ENCODE assay signal across 16 cellular contexts in the genomic region with DNA sequence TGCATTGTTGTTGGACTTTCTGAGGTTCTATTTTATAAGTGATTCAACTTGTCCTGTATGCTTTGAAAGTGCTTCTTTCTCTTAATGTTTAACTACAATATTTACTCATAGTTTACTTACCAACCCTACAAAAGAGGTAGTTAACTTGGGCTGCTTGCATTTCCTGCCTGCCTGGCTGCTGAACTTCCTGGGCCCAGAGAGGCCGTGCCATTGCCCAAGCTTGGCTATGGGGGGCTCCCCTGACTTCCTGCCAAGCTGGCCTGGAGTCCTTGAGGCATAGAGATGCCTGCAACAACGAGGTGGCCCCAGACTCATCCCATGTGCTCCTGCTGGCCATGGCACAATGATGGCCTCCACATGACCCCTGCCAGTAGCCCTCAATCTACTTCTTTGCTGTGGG.
DNase-seq lines count a peak whose midpoint lies in the region; ATAC-seq, FAIRE-seq and TF ChIP-seq lines count a peak whose summit lies in the region.
"Had no signal": no experiment of that assay in that cellular context is flagged by ENCODE, and none has a peak within 500 bp of the region (broad histone marks: within the 10 kb centered on the region; RNA-seq: fewer than 3 reads in every experiment).

No MANE protein-coding gene starts in this region.

- H3K27me3 ChIP-seq in HepG2 (ENCODE audit: control insufficient read depth in 1 of 2, insufficient read depth in 2 of 2, low read length in 2 of 2): no peaks in the 10 kb centered on the region
- H3K27me3 ChIP-seq in CD8-positive, alpha-beta memory T cell (ENCODE audit: insufficient read depth, low read length, poor library complexity, severe bottlenecking): no peaks in the 10 kb centered on the region

- intact Hi-C loops in HepG2 (cut with micrococcal nuclease; ENCODE audit: unreplicated experiment): no loop called here

- H2AFZ ChIP-seq in HepG2 (ENCODE audit: low read length): no peak overlapping the region

- in situ Hi-C loops in HepG2 (cut with HindIII; ENCODE audit: extremely low pct_ligation_motif_present, low pct_unique_long_range_greater_than_20kb): no loop called here

- TF ChIP-seq POLR2A in HepG2 (IDR thresholded peaks at IDR 0.05; ENCODE audit: insufficient read depth in 1 of 2, low read depth in 2 of 2, low read length in 2 of 2): no peak

- no peak overlapping the region for H3K27ac Mint-ChIP-seq in CD8-positive, alpha-beta memory T cell
- H3K27ac Mint-ChIP-seq: naive thymus-derived CD8-positive, alpha-beta T cell had no signal

- H3K9ac ChIP-seq in HepG2 (ENCODE audit: insufficient read depth, low read depth, low read length): no peak overlapping the region

- no peak overlapping the region for H3K27ac ChIP-seq in HepG2 (ENCODE audit: extremely low read length, insufficient read depth, low read length)
- H3K27ac ChIP-seq in CD8-positive, alpha-beta memory T cell (ENCODE audit: low read depth, low read length): no peak overlapping the region
- H3K27ac ChIP-seq: gastroesophageal sphincter had no signal

- H3K36me3 Mint-ChIP-seq in CD8-positive, alpha-beta memory T cell: no peaks in the 10 kb centered on the region

- peaks cover 0 to 3% (median 2%) of the 10 kb centered on the region in 5 donors for H3K9me3 Mint-ChIP-seq in CD8-positive, alpha-beta memory T cell

- DNase-seq in HepG2 (ENCODE audit: low spot score) (peak; percentile 15), RKO (ENCODE audit: low spot score) (no peak), NCI-H226 (no peak)
- no peak for DNase-seq in CD8-positive, alpha-beta memory T cell
- no peak for DNase-seq in activated CD4-positive, alpha-beta T cell treated with anti-CD3 and anti-CD28 coated beads, Interleukin-2, amount 50 U/mL, for 1 hour
- DNase-seq: activated T-cell treated with anti-CD3 and anti-CD28 coated beads for 4 hours; effector memory CD4-positive, alpha-beta T cell; naive thymus-derived CD8-positive, alpha-beta T cell; NCI-H1092; NCI-H510A; substantia nigra had no signal

- BruUV-seq in HepG2 (replicated peaks; lab: Mats Ljungman, UMichigan): no TSS peak

- no peaks in the 10 kb centered on the region for H3K4me1 Mint-ChIP-seq in CD8-positive, alpha-beta memory T cell
- H3K4me1 Mint-ChIP-seq: naive thymus-derived CD8-positive, alpha-beta T cell had no signal

- no peaks in the 10 kb centered on the region for H4K20me1 ChIP-seq in HepG2 (ENCODE audit: insufficient read depth, low read length)

- TF ChIP-seq EP300 in HepG2 (IDR thresholded peaks at IDR 0.05; ENCODE audit: low read depth in 2 of 2, low read length in 2 of 2): no peak
- TF ChIP-seq EP300 in HepG2 (CRISPR knock-in tag; IDR thresholded peaks at IDR 0.05; ENCODE audit: borderline replicate concordance): no peak

- no peaks in the 10 kb centered on the region for H3K36me3 ChIP-seq in HepG2 (replicated peaks in 1 of 2; ENCODE audit: control insufficient read depth in 1 of 2, insufficient read depth in 2 of 2, low read length in 2 of 2)
- H3K36me3 ChIP-seq in CD8-positive, alpha-beta memory T cell (ENCODE audit: insufficient read depth, low read length): no peaks in the 10 kb centered on the region
- H3K36me3 ChIP-seq: gastroesophageal sphincter had no signal

- TF ChIP-seq RAD21 in HepG2 (CRISPR knock-in tag; IDR thresholded peaks at IDR 0.05): no peak

- ATAC-seq in GM19023 (IDR thresholded peaks at IDR 0.05; ENCODE audit: unreplicated experiment): peak; percentile 86
- ATAC-seq in GM21723 (IDR thresholded peaks at IDR 0.05; ENCODE audit: unreplicated experiment): peak; percentile 82
- ATAC-seq in HG03175 (IDR thresholded peaks at IDR 0.05; ENCODE audit: unreplicated experiment): peak; percentile 96
- peak; percentile 87 for ATAC-seq in HepG2
- ATAC-seq: gastroesophageal sphincter; naive thymus-derived CD8-positive, alpha-beta T cell; sciatic nerve had no signal

- POLR2A ChIA-PET in HepG2 (lab: Yijun Ruan, JAX): no interaction called here
- POLR2A ChIA-PET in CD8-positive, alpha-beta memory T cell (lab: Charles Lee): no interaction called here

- peak; percentile 19; the same call in 1 of the 2 replicates for TF ChIP-seq CTCF in HepG2 (CRISPR knock-in tag; IDR thresholded peaks at IDR 0.05)

- H3K4me3 Mint-ChIP-seq in CD8-positive, alpha-beta memory T cell: no peak overlapping the region
- H3K4me3 Mint-ChIP-seq: naive thymus-derived CD8-positive, alpha-beta T cell had no signal

- H3K27me3 Mint-ChIP-seq in CD8-positive, alpha-beta memory T cell: peaks cover 2 to 10% of the 10 kb centered on the region in 2 donors

- CTCF ChIA-PET in HepG2 (lab: Yijun Ruan, JAX; ENCODE audit: low intra/inter-chr PET ratio, low total read pairs): no interaction called here
- CTCF ChIA-PET in CD8-positive, alpha-beta memory T cell (lab: Charles Lee): no interaction called here

- H3K4me2 ChIP-seq in HepG2 (ENCODE audit: low read depth, low read length): 0 out of 2 replicates have a peak overlapping the region, but pooled peaks have one; percentile 12

- WGBS in HepG2 (ENCODE audit: low lambda C conversion rate): 0% methylated on average over 1 of the region's 2 CpGs

- H3K9me3 ChIP-seq in HepG2 (ENCODE audit: low read length): no peaks in the 10 kb centered on the region
- no peaks in the 10 kb centered on the region for H3K9me3 ChIP-seq in CD8-positive, alpha-beta memory T cell (ENCODE audit: low read length)

- no peak overlapping the region for H3K4me3 ChIP-seq in HepG2 (replicated peaks in 1 of 3; ENCODE audit: insufficient read depth in 1 of 3, low read depth in 2 of 3, low read length in 3 of 3)
- no peak overlapping the region for H3K4me3 ChIP-seq in CD8-positive, alpha-beta memory T cell (ENCODE audit: low read length)
- H3K4me3 ChIP-seq: gastroesophageal sphincter had no signal

- no peak for FAIRE-seq in HepG2 (lab: Jason Lieb, UNC)

- H3K4me1 ChIP-seq in HepG2 (ENCODE audit: insufficient read depth, low read length): peaks cover 7% of the 10 kb centered on the region
- H3K4me1 ChIP-seq in CD8-positive, alpha-beta memory T cell (ENCODE audit: insufficient read depth, low read length): no peaks in the 10 kb centered on the region
- H3K4me1 ChIP-seq: gastroesophageal sphincter had no signal

- H3K79me2 ChIP-seq in HepG2 (ENCODE audit: insufficient read depth, low read length): no peaks in the 10 kb centered on the region

TF ChIP-seq in HepG2, 621 proteins besides CTCF, POLR2A, EP300 and RAD21 (continues in another document):
- TF ChIP-seq, protein P1, sequence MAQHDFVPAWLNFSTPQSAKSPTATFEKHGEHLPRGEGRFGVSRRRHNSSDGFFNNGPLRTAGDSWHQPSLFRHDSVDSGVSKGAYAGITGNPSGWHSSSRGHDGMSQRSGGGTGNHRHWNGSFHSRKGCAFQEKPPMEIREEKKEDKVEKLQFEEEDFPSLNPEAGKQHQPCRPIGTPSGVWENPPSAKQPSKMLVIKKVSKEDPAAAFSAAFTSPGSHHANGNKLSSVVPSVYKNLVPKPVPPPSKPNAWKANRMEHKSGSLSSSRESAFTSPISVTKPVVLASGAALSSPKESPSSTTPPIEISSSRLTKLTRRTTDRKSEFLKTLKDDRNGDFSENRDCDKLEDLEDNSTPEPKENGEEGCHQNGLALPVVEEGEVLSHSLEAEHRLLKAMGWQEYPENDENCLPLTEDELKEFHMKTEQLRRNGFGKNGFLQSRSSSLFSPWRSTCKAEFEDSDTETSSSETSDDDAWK (CRISPR knock-in tag; IDR thresholded peaks at IDR 0.05): no peak
- no peak for TF ChIP-seq ZMYM4 (CRISPR knock-in tag; IDR thresholded peaks at IDR 0.05)
- TF ChIP-seq, protein P2, sequence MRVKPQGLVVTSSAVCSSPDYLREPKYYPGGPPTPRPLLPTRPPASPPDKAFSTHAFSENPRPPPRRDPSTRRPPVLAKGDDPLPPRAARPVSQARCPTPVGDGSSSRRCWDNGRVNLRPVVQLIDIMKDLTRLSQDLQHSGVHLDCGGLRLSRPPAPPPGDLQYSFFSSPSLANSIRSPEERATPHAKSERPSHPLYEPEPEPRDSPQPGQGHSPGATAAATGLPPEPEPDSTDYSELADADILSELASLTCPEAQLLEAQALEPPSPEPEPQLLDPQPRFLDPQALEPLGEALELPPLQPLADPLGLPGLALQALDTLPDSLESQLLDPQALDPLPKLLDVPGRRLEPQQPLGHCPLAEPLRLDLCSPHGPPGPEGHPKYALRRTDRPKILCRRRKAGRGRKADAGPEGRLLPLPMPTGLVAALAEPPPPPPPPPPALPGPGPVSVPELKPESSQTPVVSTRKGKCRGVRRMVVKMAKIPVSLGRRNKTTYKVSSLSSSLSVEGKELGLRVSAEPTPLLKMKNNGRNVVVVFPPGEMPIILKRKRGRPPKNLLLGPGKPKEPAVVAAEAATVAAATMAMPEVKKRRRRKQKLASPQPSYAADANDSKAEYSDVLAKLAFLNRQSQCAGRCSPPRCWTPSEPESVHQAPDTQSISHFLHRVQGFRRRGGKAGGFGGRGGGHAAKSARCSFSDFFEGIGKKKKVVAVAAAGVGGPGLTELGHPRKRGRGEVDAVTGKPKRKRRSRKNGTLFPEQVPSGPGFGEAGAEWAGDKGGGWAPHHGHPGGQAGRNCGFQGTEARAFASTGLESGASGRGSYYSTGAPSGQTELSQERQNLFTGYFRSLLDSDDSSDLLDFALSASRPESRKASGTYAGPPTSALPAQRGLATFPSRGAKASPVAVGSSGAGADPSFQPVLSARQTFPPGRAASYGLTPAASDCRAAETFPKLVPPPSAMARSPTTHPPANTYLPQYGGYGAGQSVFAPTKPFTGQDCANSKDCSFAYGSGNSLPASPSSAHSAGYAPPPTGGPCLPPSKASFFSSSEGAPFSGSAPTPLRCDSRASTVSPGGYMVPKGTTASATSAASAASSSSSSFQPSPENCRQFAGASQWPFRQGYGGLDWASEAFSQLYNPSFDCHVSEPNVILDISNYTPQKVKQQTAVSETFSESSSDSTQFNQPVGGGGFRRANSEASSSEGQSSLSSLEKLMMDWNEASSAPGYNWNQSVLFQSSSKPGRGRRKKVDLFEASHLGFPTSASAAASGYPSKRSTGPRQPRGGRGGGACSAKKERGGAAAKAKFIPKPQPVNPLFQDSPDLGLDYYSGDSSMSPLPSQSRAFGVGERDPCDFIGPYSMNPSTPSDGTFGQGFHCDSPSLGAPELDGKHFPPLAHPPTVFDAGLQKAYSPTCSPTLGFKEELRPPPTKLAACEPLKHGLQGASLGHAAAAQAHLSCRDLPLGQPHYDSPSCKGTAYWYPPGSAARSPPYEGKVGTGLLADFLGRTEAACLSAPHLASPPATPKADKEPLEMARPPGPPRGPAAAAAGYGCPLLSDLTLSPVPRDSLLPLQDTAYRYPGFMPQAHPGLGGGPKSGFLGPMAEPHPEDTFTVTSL (CRISPR knock-in tag; IDR thresholded peaks at IDR 0.05; ENCODE audit: borderline replicate concordance): peak; percentile 38; the same call in 1 of the 2 replicates
- 0 out of 2 replicates have a peak, but pooled peaks have one; percentile 20 for TF ChIP-seq ELF1 (CRISPR knock-in tag; IDR thresholded peaks at IDR 0.05)
- no peak for TF ChIP-seq ZSCAN29 (CRISPR knock-in tag; conservative IDR thresholded peaks at IDR 0.05)
- TF ChIP-seq ZNF160 (CRISPR knock-in tag; IDR thresholded peaks at IDR 0.05): no peak
- TF ChIP-seq ZNF724P (CRISPR knock-in tag; IDR thresholded peaks at IDR 0.05; ENCODE audit: borderline replicate concordance): no peak
- TF ChIP-seq SMYD3 (CRISPR knock-in tag; IDR thresholded peaks at IDR 0.05): no peak
- no peak for TF ChIP-seq MBD4 (IDR thresholded peaks at IDR 0.05; ENCODE audit: borderline replicate concordance, low read length)
- no peak for TF ChIP-seq KLF11 (CRISPR knock-in tag; IDR thresholded peaks at IDR 0.05)
